ENCODE assay signal across 8 cellular contexts in the genomic region with DNA sequence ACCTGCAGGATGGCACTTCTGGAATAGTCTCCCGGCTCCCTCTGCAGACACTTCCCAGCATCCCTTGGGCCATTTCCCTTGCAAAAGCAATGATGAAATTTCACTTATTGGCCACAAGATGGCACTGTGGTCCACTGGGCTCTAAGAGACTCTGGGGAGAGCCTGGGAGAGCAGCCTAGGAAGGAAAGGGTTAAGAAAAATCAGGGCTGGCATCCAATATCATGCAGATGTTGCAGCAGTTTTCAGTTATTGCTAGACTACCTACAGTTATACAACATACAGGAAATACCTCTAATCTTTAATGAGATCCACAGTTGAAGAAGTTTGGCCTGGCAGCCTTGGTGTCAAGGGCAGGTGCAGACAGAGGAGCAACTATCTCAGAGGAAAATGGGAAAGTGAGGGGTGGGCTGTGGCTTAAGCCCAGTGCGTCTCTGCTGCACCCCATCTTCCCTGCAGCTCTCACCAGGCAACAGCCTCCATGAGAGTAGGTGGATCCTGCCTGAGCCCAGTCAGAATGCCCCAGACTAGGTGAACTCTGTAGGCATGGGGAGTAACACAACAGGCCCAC.
DNase-seq lines count a peak whose midpoint lies in the region; ATAC-seq and TF ChIP-seq lines count a peak whose summit lies in the region.

No MANE protein-coding gene starts in this region.

- H3K9me3 Mint-ChIP-seq in type B pancreatic cell, result peaks cover 9% of the 10 kb centered on the region

- H4K20me1 ChIP-seq in OCI-LY3 (ENCODE audit: insufficient read depth, low read length), result no peaks in the 10 kb centered on the region

- no peaks in the 10 kb centered on the region for H3K4me1 ChIP-seq in OCI-LY3 (ENCODE audit: low read length)
- H3K4me1 ChIP-seq in left lung, result peaks cover 0 to 3% of the 10 kb centered on the region in 2 donors

- H3K27ac ChIP-seq in OCI-LY3 (ENCODE audit: low read length) (no peak overlapping the region), left lung (no peak overlapping the region)

- H3K27me3 ChIP-seq in OCI-LY3 (ENCODE audit: low read depth, low read length), result peaks cover 30% of the 10 kb centered on the region
- no peaks in the 10 kb centered on the region for H3K27me3 ChIP-seq in left lung

- H3K9ac ChIP-seq in OCI-LY3 (ENCODE audit: low read length), result peak overlapping the region; percentile 33; the same call in 1 of the 2 replicates

- peak; percentile 85 for ATAC-seq in GM21423 (IDR thresholded peaks at IDR 0.05; ENCODE audit: unreplicated experiment)
- peak; percentile 92 for ATAC-seq in left lung

- peaks cover 5% of the 10 kb centered on the region for H3K27me3 Mint-ChIP-seq in type B pancreatic cell

- no peaks in the 10 kb centered on the region for H3K79me2 ChIP-seq in OCI-LY3 (ENCODE audit: low read length)

- no peaks in the 10 kb centered on the region for H3K36me3 Mint-ChIP-seq in type B pancreatic cell

- H3K4me3 ChIP-seq in OCI-LY3 (ENCODE audit: low read length), result peak overlapping the region; percentile 58
- H3K4me3 ChIP-seq in cardiac fibroblast (replicated peaks in 1 of 2; ENCODE audit: low read depth in 2 of 2, low read length in 2 of 2), result no peak overlapping the region
- no peak overlapping the region for H3K4me3 ChIP-seq in left lung

- intact Hi-C loops in left lung (cut with DNase I), result no loop called here

- H3K27ac Mint-ChIP-seq in type B pancreatic cell, result no peak overlapping the region

- H2AFZ ChIP-seq in OCI-LY3 (ENCODE audit: low read depth, low read length), result peak overlapping the region; percentile 96

- TF ChIP-seq CTCF in OCI-LY3 (IDR thresholded peaks at IDR 0.05; ENCODE audit: low read depth, low read length) (peak; percentile 84), cardiac fibroblast (IDR thresholded peaks at IDR 0.05; ENCODE audit: low read depth, low read length) (peak; percentile 78), left lung (IDR thresholded peaks at IDR 0.05) (peak; percentile 58 to 75), type B pancreatic cell (conservative IDR thresholded peaks at IDR 0.05) (peak; percentile 81)

- H3K4me2 ChIP-seq in OCI-LY3 (ENCODE audit: low read length), result peak overlapping the region; percentile 59

- H3K36me3 ChIP-seq in OCI-LY3 (replicated peaks; ENCODE audit: low read depth, low read length) (no peaks in the 10 kb centered on the region), left lung (no peaks in the 10 kb centered on the region)

- H3K4me3 Mint-ChIP-seq in type B pancreatic cell, result peak overlapping the region; percentile 63

- H3K9me3 ChIP-seq in OCI-LY3 (ENCODE audit: insufficient read depth, low read length) (no peaks in the 10 kb centered on the region), left lung (no peaks in the 10 kb centered on the region)

- peak; percentile 39 for DNase-seq in activated CD4-positive, alpha-beta T cell treated with anti-CD3 and anti-CD28 coated beads for 48 hours
- DNase-seq in activated CD4-positive, alpha-beta T cell treated with anti-CD3 and anti-CD28 coated beads for 1 hour, result no peak
- DNase-seq in HK-2 (ENCODE audit: unreplicated experiment) (peak; percentile 36), cardiac fibroblast (ENCODE audit: low read depth in 2 of 2) (peak; percentile 81 to 83), left lung (no peak), type B pancreatic cell (ENCODE audit: extremely low spot score, unreplicated experiment) (no peak)

- H3K4me1 Mint-ChIP-seq in type B pancreatic cell (ENCODE audit: unreplicated experiment), result peaks cover 6% of the 10 kb centered on the region

Comparison
In these comparisons a context has a peak if more than half of its experiments do, and no peak if none do; other contexts are left out.
1. DNase-seq: peak in activated CD4-positive, alpha-beta T cell treated with anti-CD3 and anti-CD28 coated beads for 48 hours (single experiment), HK-2 (single experiment) and cardiac fibroblast (2 of 2); none in activated CD4-positive, alpha-beta T cell treated with anti-CD3 and anti-CD28 coated beads for 1 hour (single experiment), left lung (0 of 2) and type B pancreatic cell (single experiment).
2. Peak in every context shown above with its lines, with median percentiles within 50 percentile points of each other: CTCF ChIP-seq.